ENCODE assay signal across 8 cellular contexts in the genomic region with DNA sequence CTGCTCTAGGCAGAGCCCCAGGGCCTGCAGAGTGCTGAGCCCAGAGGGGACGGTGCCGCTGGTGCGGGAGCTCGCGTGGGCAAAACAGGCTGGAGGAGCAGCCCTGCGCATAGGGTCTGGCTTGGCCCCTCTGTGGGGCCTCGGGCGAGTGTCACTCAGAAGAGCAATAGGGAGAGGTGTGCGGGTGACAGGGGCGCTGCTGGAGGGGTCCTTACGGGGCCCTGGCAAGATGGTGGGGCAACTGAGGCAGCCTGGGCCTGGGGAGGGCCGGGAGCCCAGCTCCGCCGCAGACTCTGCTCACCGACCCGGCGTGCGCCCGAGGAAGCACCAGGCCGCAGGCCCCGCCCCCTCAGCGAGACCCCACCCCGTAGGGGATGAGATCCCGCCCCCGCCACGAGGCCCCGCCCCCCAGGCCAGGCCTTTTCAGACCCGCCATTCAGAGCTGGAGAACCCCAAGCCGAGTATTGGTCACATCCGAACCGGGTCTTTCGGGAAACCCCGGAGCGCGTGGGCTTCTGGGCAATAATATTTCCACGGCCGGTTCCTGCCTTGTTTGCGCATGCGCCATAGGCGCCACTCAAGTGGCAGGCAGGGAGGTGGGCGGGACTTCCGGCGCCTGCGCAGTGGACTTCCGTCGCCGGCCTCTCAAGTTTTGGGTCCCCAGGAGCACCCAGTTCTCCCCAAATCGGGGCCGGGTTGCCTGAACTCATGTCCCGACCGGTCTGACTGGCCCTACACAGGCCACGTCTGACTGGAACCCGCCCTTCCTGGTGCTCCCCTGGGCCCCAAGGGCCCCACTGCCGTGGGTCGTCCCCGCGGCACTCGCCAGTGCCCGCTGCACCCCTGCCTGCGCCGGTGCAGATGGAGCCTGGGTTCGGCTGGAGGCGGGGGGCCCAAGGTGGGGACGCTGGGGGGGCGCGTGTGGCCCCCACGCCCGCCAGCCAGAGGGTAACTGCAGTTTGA. TPM values are rescaled to one million over a fixed set of nuclear protein-coding genes. Genes with fewer than 3 reads are reported as not detected.
DNase-seq lines count a peak whose midpoint lies in the region; ATAC-seq, FAIRE-seq and TF ChIP-seq lines count a peak whose summit lies in the region.

No MANE protein-coding gene starts in this region.

- no peak overlapping the region for H2BK12ac ChIP-seq in trophoblast cell (ENCODE audit: low read length)

- peak overlapping the region; percentile 76 for H2AFZ ChIP-seq in trophoblast cell (ENCODE audit: insufficient read depth, low read length, poor library complexity)

- no peak overlapping the region for H3K23ac ChIP-seq in trophoblast cell (ENCODE audit: low read length)

- H3K36me3 ChIP-seq in adipocyte (ENCODE audit: control insufficient read depth, insufficient read depth, low read length, severe bottlenecking) (no peaks in the 10 kb centered on the region), trophoblast cell (ENCODE audit: control insufficient read depth in 1 of 2, insufficient read depth in 2 of 2, low read length in 2 of 2) (peaks cover 0 to 3% of the 10 kb centered on the region in 2 experiments), transverse colon (no peaks in the 10 kb centered on the region)

- no CpG with 5 or more reads among the region's 68 CpGs for whole genome bisulfite sequencing in trophoblast cell (ENCODE audit: extremely low coverage, insufficient coverage, insufficient read length)
- 2% methylated on average over 39 of the region's 68 CpGs; no CpG with 5 or more reads in 1 of the 2 donors for WGBS in transverse colon (ENCODE audit: low coverage in 1 of 2), 2 donors

- peaks cover 2% of the 10 kb centered on the region for H3K79me2 ChIP-seq in trophoblast cell (ENCODE audit: control insufficient read depth, insufficient read depth, low read length, poor library complexity)

- peak overlapping the region; percentile 65 for H4K12ac ChIP-seq in trophoblast cell (ENCODE audit: low read depth, low read length)

- no peak for TF ChIP-seq EP300 in transverse colon (IDR thresholded peaks at IDR 0.05; ENCODE audit: low read depth)

- peak overlapping the region; percentile 39 for H2BK120ac ChIP-seq in trophoblast cell (ENCODE audit: insufficient read depth, low read length, poor library complexity)

- ATAC-seq in HG02798 (IDR thresholded peaks at IDR 0.05; ENCODE audit: poor library complexity, unreplicated experiment), result peak; percentile 84

- in situ Hi-C loops in transverse colon (cut with MboI; ENCODE audit: low pct_ligation_motif_present in 1 of 4, low pct_unique_long_range_greater_than_20kb in 1 of 4, low sequenced_read_pairs in 3 of 4), result loop anchor here in 2 of 4 donors (10.0 to 25.0 kb wide), 2 partner anchors 99 to 111 kb away; partner anchors contain the start of gene DPP7 (in 1 of the 2)

- no peak for TF ChIP-seq CTCF in transverse colon (IDR thresholded peaks at IDR 0.05)

- peak overlapping the region; percentile 18 for H2BK5ac ChIP-seq in trophoblast cell (ENCODE audit: low read depth, low read length, poor library complexity)

- peak; percentile 99 for DNase-seq in GM12891 (ENCODE audit: insufficient read length, low spot score)
- peak; percentile 90 for DNase-seq in NCI-H1417 treated with DMSO at 0.1 percent for 48 hours (lab: John Stamatoyannopoulos, UW)
- peak; percentile 95 to 97 for DNase-seq in SW 1271 (lab: John Stamatoyannopoulos, UW)
- peak; percentile 100 for DNase-seq in adipocyte (ENCODE audit: low read depth)
- peak; percentile 97 for DNase-seq in cardiac septum (ENCODE audit: low spot score)
- DNase-seq in trophoblast cell, result peak; percentile 98
- peak; percentile 97 for DNase-seq in transverse colon

- H3K9me3 ChIP-seq in adipocyte (ENCODE audit: control insufficient read depth, low read length) (no peaks in the 10 kb centered on the region), trophoblast cell (ENCODE audit: insufficient read depth, low read depth, low read length) (peaks cover 2% of the 10 kb centered on the region), transverse colon (no peaks in the 10 kb centered on the region)

- peaks cover 8% of the 10 kb centered on the region for H3K79me1 ChIP-seq in trophoblast cell (ENCODE audit: low read length)

- peak; percentile 98 for FAIRE-seq in GM12891 (lab: Jason Lieb, UNC)

- TF ChIP-seq POLR2A in GM12891 (IDR thresholded peaks at IDR 0.05; ENCODE audit: low read depth, low read length) (peak; percentile 80), transverse colon (IDR thresholded peaks at IDR 0.05) (peak; percentile 63)

- H3K4me2 ChIP-seq in trophoblast cell (ENCODE audit: low read length), result peak overlapping the region; percentile 94

- peak overlapping the region; percentile 8 for H2AK5ac ChIP-seq in trophoblast cell (ENCODE audit: low read length)

- H3K4ac ChIP-seq in trophoblast cell (ENCODE audit: low read depth, low read length), result peak overlapping the region; percentile 90

- H4K8ac ChIP-seq in trophoblast cell (ENCODE audit: low read depth, low read length), result peak overlapping the region; percentile 91

- peak overlapping the region; percentile 94 for H3K18ac ChIP-seq in trophoblast cell (ENCODE audit: low read length)

- H3K14ac ChIP-seq in trophoblast cell (ENCODE audit: low read length), result peak overlapping the region; percentile 62

- intact Hi-C loops in cardiac septum (cut with DNase I), result loop anchor here (1.0 to 2.0 kb wide), 4 partner anchors 15 to 35 kb away; partner anchors contain the start of genes ANAPC2, NELFB, SSNA1 and TPRN
- intact Hi-C loops in transverse colon (cut with DNase I; ENCODE audit: low total_unique reads), result no loop called here

- H3K27ac ChIP-seq in trophoblast cell (ENCODE audit: low read depth, low read length) (peak overlapping the region; percentile 24), transverse colon (peak overlapping the region; percentile 91 to 96 (median 92))

- H3K4me1 ChIP-seq in adipocyte (ENCODE audit: control insufficient read depth, insufficient read depth, low read length) (peaks cover 23% of the 10 kb centered on the region), trophoblast cell (ENCODE audit: control insufficient read depth in 1 of 2, insufficient read depth in 2 of 2, low read length in 2 of 2) (peaks cover 22 to 30% of the 10 kb centered on the region in 2 experiments), transverse colon (peaks cover 18 to 49% (median 39%) of the 10 kb centered on the region in 4 donors)

- no peaks in the 10 kb centered on the region for H3K27me3 ChIP-seq in adipocyte (replicated peaks; ENCODE audit: control insufficient read depth, insufficient read depth, low read length)
- H3K27me3 ChIP-seq in trophoblast cell (ENCODE audit: insufficient read depth, low read length), result no peaks in the 10 kb centered on the region
- peaks cover 4% of the 10 kb centered on the region for H3K27me3 ChIP-seq in transverse colon

- H4K91ac ChIP-seq in trophoblast cell (ENCODE audit: low read depth, low read length), result peak overlapping the region; percentile 93

- peak overlapping the region; percentile 97 for H3K9ac ChIP-seq in adipocyte (ENCODE audit: low read length)
- peak overlapping the region; percentile 96 for H3K9ac ChIP-seq in trophoblast cell (ENCODE audit: low read length)

- H3K4me3 ChIP-seq in adipocyte (ENCODE audit: low read length) (peak overlapping the region; percentile 92), trophoblast cell (ENCODE audit: low read depth, low read length) (peak overlapping the region; percentile 79), transverse colon (peak overlapping the region; percentile 56 to 98 (median 70))

TF ChIP-seq in GM12891, 5 proteins besides CTCF, POLR2A, EP300 and RAD21:
- TF ChIP-seq POLR2AphosphoS5 (IDR thresholded peaks at IDR 0.05; ENCODE audit: low read depth, low read length) (peak; percentile 77), TAF1 (IDR thresholded peaks at IDR 0.05; ENCODE audit: low read depth, low read length) (peak; percentile 76), PAX5 (IDR thresholded peaks at IDR 0.05; ENCODE audit: insufficient read depth, low read length, severe bottlenecking) (no peak), POU2F2 (IDR thresholded peaks at IDR 0.05; ENCODE audit: low read depth, low read length) (0 out of 2 replicates have a peak, but pooled peaks have one; percentile 29), SPI1 (IDR thresholded peaks at IDR 0.05; ENCODE audit: low read depth, low read length) (peak; percentile 34; the same call in 1 of the 2 replicates)

RNA-seq across cellular contexts. Expression of gene RNF208, which starts 1.3 kb away (rescaled TPM):
- polyA plus RNA-seq in GM12891 (2012; ENCODE audit: low read depth, missing spikeins), result 5.2 TPM
- total RNA-seq in cardiac septum, result 22.2 TPM
- 4.7 and 5.3 TPM in 2 replicates for polyA plus RNA-seq in trophoblast cell (2013)
- 10 to 100 TPM in 1 of 4 donors, 1 to 10 TPM in 2, not detected in 1; 2.3 to 26.5 (median 7.5) TPM for total RNA-seq in transverse colon

RNA-seq across cellular contexts. Expression of gene CYSRT1, which starts 1.6 kb away (rescaled TPM):
- 0.82 TPM for polyA plus RNA-seq in GM12891 (2012; ENCODE audit: low read depth, missing spikeins)
- total RNA-seq in cardiac septum (not detected), transverse colon (not detected)
- polyA plus RNA-seq in trophoblast cell (2013), result 0.57 and 0.61 TPM in 2 replicates

RNA-seq across cellular contexts. Expression of gene RNF224, which starts 3.9 kb away (rescaled TPM):
- 0.17 TPM for polyA plus RNA-seq in GM12891 (2012; ENCODE audit: low read depth, missing spikeins)
- total RNA-seq in cardiac septum (not detected), transverse colon (not detected)
- 0.06 TPM in 1 of 2 replicates, not detected in the other for polyA plus RNA-seq in trophoblast cell (2013)

RNA-seq across cellular contexts. Expression of gene SLC34A3, which starts 7.3 kb away (rescaled TPM):
- not detected for polyA plus RNA-seq in GM12891 (2012; ENCODE audit: low read depth, missing spikeins)
- total RNA-seq in cardiac septum, result not detected
- not detected in 2 replicates for polyA plus RNA-seq in trophoblast cell (2013)
- total RNA-seq in transverse colon, result not detected

RNA-seq across cellular contexts. Expression of gene TUBB4B, which starts 17.7 kb away (rescaled TPM):
- polyA plus RNA-seq in GM12891 (2012; ENCODE audit: low read depth, missing spikeins), result 199 TPM
- 304 TPM for total RNA-seq in cardiac septum
- 432 and 443 TPM in 2 replicates for polyA plus RNA-seq in trophoblast cell (2013)
- total RNA-seq in transverse colon, result 100 to 1,000 TPM; 223 to 390 (median 348) TPM

Comparison
In these comparisons a context has a peak if more than half of its experiments do, and no peak if none do; other contexts are left out.
1. Peak in every context shown above with its lines: DNase-seq, ATAC-seq, H3K4me3 ChIP-seq and H3K27ac ChIP-seq.